ENCODE assay signal across 14 cellular contexts in genomic region chr2:109447811-109448210, GRCh38.
DNase-seq lines count a peak whose midpoint lies in the region; ATAC-seq and TF ChIP-seq lines count a peak whose summit lies in the region.
"Had no signal": no experiment of that assay in that cellular context is flagged by ENCODE, and none has a peak within 500 bp of the region (broad histone marks: within the 10 kb centered on the region; RNA-seq: fewer than 3 reads in every experiment).

No MANE protein-coding gene starts in this region.

- no peak overlapping the region for H2BK12ac ChIP-seq in neuronal stem cell (ENCODE audit: low read length)

- H3K36me3 ChIP-seq in neuronal stem cell (replicated peaks in 1 of 2; ENCODE audit: control insufficient read depth in 2 of 2, insufficient read depth in 2 of 2, low read length in 2 of 2) = no peaks in the 10 kb centered on the region

- peak overlapping the region in 44 of 59 donors; percentile 7 to 91 (median 76) for H3K27ac ChIP-seq in dorsolateral prefrontal cortex
- no peak overlapping the region for H3K27ac ChIP-seq in neuronal stem cell (replicated peaks; ENCODE audit: low read length)

- H3K4ac ChIP-seq in neuronal stem cell (ENCODE audit: low read length) = no peak overlapping the region

- H3K4me1 ChIP-seq in neuronal stem cell (ENCODE audit: control insufficient read depth in 2 of 2, insufficient read depth in 1 of 2, low read depth in 1 of 2, low read length in 2 of 2) = peaks cover 4 to 8% of the 10 kb centered on the region in 2 donors

- no peak overlapping the region for H2BK5ac ChIP-seq in neuronal stem cell (ENCODE audit: low read length)

- no peak overlapping the region for H2AK5ac ChIP-seq in neuronal stem cell (ENCODE audit: low read depth, low read length)

- H3K4me3 ChIP-seq in dorsolateral prefrontal cortex = no peak overlapping the region
- no peak overlapping the region for H3K4me3 ChIP-seq in neuronal stem cell (ENCODE audit: low read length in 2 of 2)

- no peak overlapping the region for H3K14ac ChIP-seq in neuronal stem cell (ENCODE audit: low read length)

- peak; percentile 21 for DNase-seq in activated effector memory CD4-positive, alpha-beta T cell treated with anti-CD3 and anti-CD28 coated beads, Interleukin-2, amount 50 U/mL, for 16 hours
- no peak for DNase-seq in activated effector memory CD4-positive, alpha-beta T cell treated with Interleukin-2 at 50 U/mL for 16 hours
- DNase-seq in dorsolateral prefrontal cortex (peak in 7 of 10 donors; percentile 54 to 84 (median 78)), neuronal stem cell (ENCODE audit: low spot score) (no peak), T-helper 9 cell (no peak)
- no peak for DNase-seq in activated CD4-positive, alpha-beta T cell treated with anti-CD3 and anti-CD28 coated beads for 4 hours
- DNase-seq in activated CD8-positive, alpha-beta memory T cell treated with anti-CD3 and anti-CD28 coated beads, Interleukin-2, amount 50 U/mL, for 48 hours = no peak
- DNase-seq: activated CD8-positive, alpha-beta memory T cell treated with anti-CD3 and anti-CD28 coated beads, Interleukin-2, amount 10 ng/mL, durations not matched to agents 7 days and 5 days; activated naive CD4-positive, alpha-beta T cell treated with anti-CD3 and anti-CD28 coated beads for 36 hours; CD8-positive, alpha-beta T cell; GF-D8; SIG-M5; stimulated activated CD8-positive, alpha-beta memory T cell treated with anti-CD3 and anti-CD28 coated beads, Interleukin-4, amount 100 ng/mL, for 48 hours had no signal

- H3K4me2 ChIP-seq in neuronal stem cell (ENCODE audit: insufficient read depth, low read length, poor library complexity, severe bottlenecking) = no peak overlapping the region

- no peaks in the 10 kb centered on the region for H3K79me1 ChIP-seq in neuronal stem cell (ENCODE audit: low read depth, low read length)

- peak overlapping the region; percentile 7 for H3K9ac ChIP-seq in neuronal stem cell (ENCODE audit: low read depth, low read length, poor library complexity)

- H3K23ac ChIP-seq in neuronal stem cell (ENCODE audit: low read depth, low read length, poor library complexity) = no peak overlapping the region

- intact Hi-C loops in dorsolateral prefrontal cortex (cut with DNase I) = no loop called here

- TF ChIP-seq CTCF in dorsolateral prefrontal cortex (IDR thresholded peaks at IDR 0.05 in 54 of 56, conservative IDR thresholded peaks at IDR 0.05 in 2 of 56; ENCODE audit: low read depth in 1 of 56, partially characterized antibody in 56 of 56) = no peak

- WGBS in neuronal stem cell (ENCODE audit: extremely low coverage in 2 of 2, insufficient read length in 2 of 2, insufficient replicate concordance in 1 of 2), 2 donors = no CpG with 5 or more reads among the region's 6 CpGs

- H2BK15ac ChIP-seq in neuronal stem cell (ENCODE audit: low read length) = no peak overlapping the region

- H3K9me3 ChIP-seq in neuronal stem cell (replicated peaks in 1 of 2; ENCODE audit: control insufficient read depth in 2 of 2, insufficient read depth in 1 of 2, low read depth in 1 of 2, low read length in 2 of 2) = peaks cover 2 to 16% of the 10 kb centered on the region in 2 donors

- no peak overlapping the region for H4K8ac ChIP-seq in neuronal stem cell (ENCODE audit: low read depth, low read length)

- H3K18ac ChIP-seq in neuronal stem cell (ENCODE audit: low read length) = no peak overlapping the region

- H2BK120ac ChIP-seq in neuronal stem cell (ENCODE audit: low read depth, low read length) = no peak overlapping the region

- H3K27me3 ChIP-seq in dorsolateral prefrontal cortex (no peaks in the 10 kb centered on the region), neuronal stem cell (ENCODE audit: control insufficient read depth in 3 of 3, insufficient read depth in 3 of 3, low read depth in 1 of 3, low read length in 3 of 3) (no peaks in the 10 kb centered on the region)

- no peak overlapping the region for H4K91ac ChIP-seq in neuronal stem cell (ENCODE audit: low read depth, low read length, poor library complexity)

- ATAC-seq in GM18909 (IDR thresholded peaks at IDR 0.05; ENCODE audit: poor library complexity, unreplicated experiment) = no peak
- ATAC-seq: activated CD8-positive, alpha-beta memory T cell treated with anti-CD3 and anti-CD28 coated beads, Interleukin-2, amount 10 ng/mL, durations not matched to agents 7 days and 5 days; CD8-positive, alpha-beta T cell had no signal

- H2AFZ ChIP-seq in neuronal stem cell (ENCODE audit: low read length) = no peak overlapping the region

Comparison
In these comparisons a context has a peak if more than half of its experiments do, and no peak if none do; other contexts are left out.
1. DNase-seq: peak in activated effector memory CD4-positive, alpha-beta T cell treated with anti-CD3 and anti-CD28 coated beads, Interleukin-2, amount 50 U/mL, for 16 hours (single experiment) and dorsolateral prefrontal cortex (7 of 10); none in activated effector memory CD4-positive, alpha-beta T cell treated with Interleukin-2 at 50 U/mL for 16 hours (single experiment), neuronal stem cell (single experiment), T-helper 9 cell (single experiment), activated CD4-positive, alpha-beta T cell treated with anti-CD3 and anti-CD28 coated beads for 4 hours (0 of 2) and activated CD8-positive, alpha-beta memory T cell treated with anti-CD3 and anti-CD28 coated beads, Interleukin-2, amount 50 U/mL, for 48 hours (single experiment).